In the genomic region with DNA sequence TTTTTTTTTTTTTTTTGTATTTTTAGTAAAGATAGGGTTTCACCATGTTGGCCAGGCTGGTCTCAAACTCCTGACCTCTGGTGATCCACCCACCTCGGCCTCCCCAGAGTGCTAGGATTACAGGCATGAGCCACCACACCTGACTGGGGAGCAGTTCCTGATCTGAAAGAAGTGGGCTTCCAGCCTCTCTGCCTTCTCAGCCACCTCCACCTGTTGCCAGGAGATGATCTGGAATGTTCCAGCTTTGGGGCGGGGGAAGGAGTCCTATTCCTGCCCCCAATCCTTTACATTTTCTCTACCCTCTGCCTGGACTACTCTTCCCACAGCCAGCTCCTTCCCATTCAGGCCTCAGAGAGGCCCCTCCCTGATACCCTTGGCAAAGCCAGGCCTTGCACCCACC, we compare ENCODE assay signal across 1 cellular context.
TF ChIP-seq lines count a peak whose summit lies in the region.

No MANE protein-coding gene starts in this region.

TF ChIP-seq in H1, 55 proteins besides CTCF, POLR2A, EP300 and RAD21:
- TF ChIP-seq SIRT6 (IDR thresholded peaks at IDR 0.05; ENCODE audit: low read length): no peak
- TF ChIP-seq SIX5 (IDR thresholded peaks at IDR 0.05; ENCODE audit: low read depth, low read length): no peak
- TF ChIP-seq, protein P1, sequence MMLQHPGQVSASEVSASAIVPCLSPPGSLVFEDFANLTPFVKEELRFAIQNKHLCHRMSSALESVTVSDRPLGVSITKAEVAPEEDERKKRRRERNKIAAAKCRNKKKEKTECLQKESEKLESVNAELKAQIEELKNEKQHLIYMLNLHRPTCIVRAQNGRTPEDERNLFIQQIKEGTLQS (IDR thresholded peaks at IDR 0.05; ENCODE audit: insufficient read depth, low read depth, low read length): no peak
- TF ChIP-seq, protein P2, sequence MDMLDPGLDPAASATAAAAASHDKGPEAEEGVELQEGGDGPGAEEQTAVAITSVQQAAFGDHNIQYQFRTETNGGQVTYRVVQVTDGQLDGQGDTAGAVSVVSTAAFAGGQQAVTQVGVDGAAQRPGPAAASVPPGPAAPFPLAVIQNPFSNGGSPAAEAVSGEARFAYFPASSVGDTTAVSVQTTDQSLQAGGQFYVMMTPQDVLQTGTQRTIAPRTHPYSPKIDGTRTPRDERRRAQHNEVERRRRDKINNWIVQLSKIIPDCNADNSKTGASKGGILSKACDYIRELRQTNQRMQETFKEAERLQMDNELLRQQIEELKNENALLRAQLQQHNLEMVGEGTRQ (IDR thresholded peaks at IDR 0.05; ENCODE audit: low read length): no peak
- TF ChIP-seq TAF7 (optimal IDR thresholded peaks at IDR 0.05; ENCODE audit: borderline replicate concordance, low read depth, low read length): no peak
- TF ChIP-seq POLR2AphosphoS5 (IDR thresholded peaks at IDR 0.05; ENCODE audit: low read depth, low read length): no peak
- no peak for TF ChIP-seq GTF2F1 (IDR thresholded peaks at IDR 0.05; ENCODE audit: borderline replicate concordance, low read depth, low read length)
- TF ChIP-seq KDM4A (IDR thresholded peaks at IDR 0.05; ENCODE audit: low read depth, low read length, severe bottlenecking): no peak
- TF ChIP-seq ATF2 (IDR thresholded peaks at IDR 0.05; ENCODE audit: low read length): no peak
- no peak for TF ChIP-seq RXRA (IDR thresholded peaks at IDR 0.05; ENCODE audit: insufficient read depth, low read depth, low read length)
- no peak for TF ChIP-seq EGR1 (IDR thresholded peaks at IDR 0.05; ENCODE audit: borderline replicate concordance, low read depth, low read length)
- TF ChIP-seq POU5F1 (IDR thresholded peaks at IDR 0.05; ENCODE audit: low read depth, low read length): no peak
- TF ChIP-seq CREB1 (IDR thresholded peaks at IDR 0.05): no peak
- no peak for TF ChIP-seq YY1 (IDR thresholded peaks at IDR 0.05; ENCODE audit: low read depth, low read length)
- no peak for TF ChIP-seq EZH2 (IDR thresholded peaks at IDR 0.05; ENCODE audit: low read depth, low read length, severe bottlenecking)
- TF ChIP-seq RNF2 (IDR thresholded peaks at IDR 0.05; ENCODE audit: borderline replicate concordance, low read depth, low read length, missing control alignments, poor library complexity, severe bottlenecking): no peak
- TF ChIP-seq, protein P3, sequence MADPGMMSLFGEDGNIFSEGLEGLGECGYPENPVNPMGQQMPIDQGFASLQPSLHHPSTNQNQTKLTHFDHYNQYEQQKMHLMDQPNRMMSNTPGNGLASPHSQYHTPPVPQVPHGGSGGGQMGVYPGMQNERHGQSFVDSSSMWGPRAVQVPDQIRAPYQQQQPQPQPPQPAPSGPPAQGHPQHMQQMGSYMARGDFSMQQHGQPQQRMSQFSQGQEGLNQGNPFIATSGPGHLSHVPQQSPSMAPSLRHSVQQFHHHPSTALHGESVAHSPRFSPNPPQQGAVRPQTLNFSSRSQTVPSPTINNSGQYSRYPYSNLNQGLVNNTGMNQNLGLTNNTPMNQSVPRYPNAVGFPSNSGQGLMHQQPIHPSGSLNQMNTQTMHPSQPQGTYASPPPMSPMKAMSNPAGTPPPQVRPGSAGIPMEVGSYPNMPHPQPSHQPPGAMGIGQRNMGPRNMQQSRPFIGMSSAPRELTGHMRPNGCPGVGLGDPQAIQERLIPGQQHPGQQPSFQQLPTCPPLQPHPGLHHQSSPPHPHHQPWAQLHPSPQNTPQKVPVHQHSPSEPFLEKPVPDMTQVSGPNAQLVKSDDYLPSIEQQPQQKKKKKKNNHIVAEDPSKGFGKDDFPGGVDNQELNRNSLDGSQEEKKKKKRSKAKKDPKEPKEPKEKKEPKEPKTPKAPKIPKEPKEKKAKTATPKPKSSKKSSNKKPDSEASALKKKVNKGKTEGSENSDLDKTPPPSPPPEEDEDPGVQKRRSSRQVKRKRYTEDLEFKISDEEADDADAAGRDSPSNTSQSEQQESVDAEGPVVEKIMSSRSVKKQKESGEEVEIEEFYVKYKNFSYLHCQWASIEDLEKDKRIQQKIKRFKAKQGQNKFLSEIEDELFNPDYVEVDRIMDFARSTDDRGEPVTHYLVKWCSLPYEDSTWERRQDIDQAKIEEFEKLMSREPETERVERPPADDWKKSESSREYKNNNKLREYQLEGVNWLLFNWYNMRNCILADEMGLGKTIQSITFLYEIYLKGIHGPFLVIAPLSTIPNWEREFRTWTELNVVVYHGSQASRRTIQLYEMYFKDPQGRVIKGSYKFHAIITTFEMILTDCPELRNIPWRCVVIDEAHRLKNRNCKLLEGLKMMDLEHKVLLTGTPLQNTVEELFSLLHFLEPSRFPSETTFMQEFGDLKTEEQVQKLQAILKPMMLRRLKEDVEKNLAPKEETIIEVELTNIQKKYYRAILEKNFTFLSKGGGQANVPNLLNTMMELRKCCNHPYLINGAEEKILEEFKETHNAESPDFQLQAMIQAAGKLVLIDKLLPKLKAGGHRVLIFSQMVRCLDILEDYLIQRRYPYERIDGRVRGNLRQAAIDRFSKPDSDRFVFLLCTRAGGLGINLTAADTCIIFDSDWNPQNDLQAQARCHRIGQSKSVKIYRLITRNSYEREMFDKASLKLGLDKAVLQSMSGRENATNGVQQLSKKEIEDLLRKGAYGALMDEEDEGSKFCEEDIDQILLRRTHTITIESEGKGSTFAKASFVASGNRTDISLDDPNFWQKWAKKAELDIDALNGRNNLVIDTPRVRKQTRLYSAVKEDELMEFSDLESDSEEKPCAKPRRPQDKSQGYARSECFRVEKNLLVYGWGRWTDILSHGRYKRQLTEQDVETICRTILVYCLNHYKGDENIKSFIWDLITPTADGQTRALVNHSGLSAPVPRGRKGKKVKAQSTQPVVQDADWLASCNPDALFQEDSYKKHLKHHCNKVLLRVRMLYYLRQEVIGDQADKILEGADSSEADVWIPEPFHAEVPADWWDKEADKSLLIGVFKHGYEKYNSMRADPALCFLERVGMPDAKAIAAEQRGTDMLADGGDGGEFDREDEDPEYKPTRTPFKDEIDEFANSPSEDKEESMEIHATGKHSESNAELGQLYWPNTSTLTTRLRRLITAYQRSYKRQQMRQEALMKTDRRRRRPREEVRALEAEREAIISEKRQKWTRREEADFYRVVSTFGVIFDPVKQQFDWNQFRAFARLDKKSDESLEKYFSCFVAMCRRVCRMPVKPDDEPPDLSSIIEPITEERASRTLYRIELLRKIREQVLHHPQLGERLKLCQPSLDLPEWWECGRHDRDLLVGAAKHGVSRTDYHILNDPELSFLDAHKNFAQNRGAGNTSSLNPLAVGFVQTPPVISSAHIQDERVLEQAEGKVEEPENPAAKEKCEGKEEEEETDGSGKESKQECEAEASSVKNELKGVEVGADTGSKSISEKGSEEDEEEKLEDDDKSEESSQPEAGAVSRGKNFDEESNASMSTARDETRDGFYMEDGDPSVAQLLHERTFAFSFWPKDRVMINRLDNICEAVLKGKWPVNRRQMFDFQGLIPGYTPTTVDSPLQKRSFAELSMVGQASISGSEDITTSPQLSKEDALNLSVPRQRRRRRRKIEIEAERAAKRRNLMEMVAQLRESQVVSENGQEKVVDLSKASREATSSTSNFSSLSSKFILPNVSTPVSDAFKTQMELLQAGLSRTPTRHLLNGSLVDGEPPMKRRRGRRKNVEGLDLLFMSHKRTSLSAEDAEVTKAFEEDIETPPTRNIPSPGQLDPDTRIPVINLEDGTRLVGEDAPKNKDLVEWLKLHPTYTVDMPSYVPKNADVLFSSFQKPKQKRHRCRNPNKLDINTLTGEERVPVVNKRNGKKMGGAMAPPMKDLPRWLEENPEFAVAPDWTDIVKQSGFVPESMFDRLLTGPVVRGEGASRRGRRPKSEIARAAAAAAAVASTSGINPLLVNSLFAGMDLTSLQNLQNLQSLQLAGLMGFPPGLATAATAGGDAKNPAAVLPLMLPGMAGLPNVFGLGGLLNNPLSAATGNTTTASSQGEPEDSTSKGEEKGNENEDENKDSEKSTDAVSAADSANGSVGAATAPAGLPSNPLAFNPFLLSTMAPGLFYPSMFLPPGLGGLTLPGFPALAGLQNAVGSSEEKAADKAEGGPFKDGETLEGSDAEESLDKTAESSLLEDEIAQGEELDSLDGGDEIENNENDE (IDR thresholded peaks at IDR 0.05; ENCODE audit: insufficient replicate concordance, low read length): no peak
- no peak for TF ChIP-seq JUND (IDR thresholded peaks at IDR 0.05; ENCODE audit: low read length)
TF ChIP-seq in H1: peak in this region for 0.
